Comparison of ENCODE assay signal across 18 cellular contexts in the genomic region with DNA sequence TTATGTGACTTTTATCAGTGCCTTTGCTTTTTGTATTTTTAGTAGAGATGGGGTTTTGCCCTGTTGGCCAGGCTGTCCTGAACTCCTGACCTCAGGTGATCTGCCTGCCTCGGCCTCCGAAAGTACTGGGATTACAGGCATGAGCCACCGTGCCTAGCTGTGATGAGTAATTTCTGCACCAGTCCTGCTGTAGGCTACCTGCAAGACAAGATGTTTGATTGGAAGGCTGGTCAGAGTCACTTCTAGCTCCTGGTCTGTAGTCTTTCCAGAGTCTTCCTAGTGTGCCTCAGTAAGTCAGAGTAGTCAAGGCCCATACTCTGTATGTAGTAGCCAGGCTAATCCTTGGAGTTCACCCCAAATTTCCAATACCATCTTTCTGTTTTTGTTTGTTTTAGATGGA. TPM values are rescaled to one million over a fixed set of nuclear protein-coding genes. Genes with fewer than 3 reads are reported as not detected.
DNase-seq lines count a peak whose midpoint lies in the region; ATAC-seq, FAIRE-seq and TF ChIP-seq lines count a peak whose summit lies in the region.
"Had no signal": no experiment of that assay in that cellular context is flagged by ENCODE, and none has a peak within 500 bp of the region (broad histone marks: within the 10 kb centered on the region; RNA-seq: fewer than 3 reads in every experiment).

No MANE protein-coding gene starts in this region.

- H3K9ac ChIP-seq in GM12878 (ENCODE audit: control insufficient read depth, insufficient read depth, low read length) = no peak overlapping the region

- TF ChIP-seq CTCF in left ventricle myocardium inferior (IDR thresholded peaks at IDR 0.05; ENCODE audit: borderline replicate concordance) (no peak), GM12878 (IDR thresholded peaks at IDR 0.05 in 2 of 3, conservative IDR thresholded peaks at IDR 0.05 in 1 of 3; ENCODE audit: control insufficient read depth in 2 of 3, extremely low read depth in 1 of 3, insufficient read depth in 1 of 3, low read depth in 3 of 3, low read length in 3 of 3) (no peak), foreskin keratinocyte (conservative IDR thresholded peaks at IDR 0.05) (no peak), tibial nerve (IDR thresholded peaks at IDR 0.05) (no peak)

- WGBS in GM12878 (ENCODE audit: insufficient coverage, insufficient replicate concordance, low lambda C conversion rate, missing lambda C conversion rate) = 19% methylated on average over 3 of the region's 3 CpGs
- WGBS in tibial nerve, 2 donors = 73 to 81% methylated on average over 3 of the region's 3 CpGs

- POLR2A ChIA-PET in GM12878 (lab: Charles Lee) = no interaction called here

- no peak overlapping the region for H2AFZ ChIP-seq in GM12878 (ENCODE audit: control insufficient read depth, low read depth, low read length)

- no peak for TF ChIP-seq EP300 in GM12878 (IDR thresholded peaks at IDR 0.05; ENCODE audit: borderline replicate concordance in 1 of 2, control insufficient read depth in 1 of 2, low read depth in 2 of 2, low read length in 2 of 2)
- no peak for TF ChIP-seq EP300 in tibial nerve (IDR thresholded peaks at IDR 0.05)

- no peaks in the 10 kb centered on the region for H3K9me3 ChIP-seq in left ventricle myocardium inferior (replicated peaks)
- H3K9me3 ChIP-seq in GM12878 (replicated peaks; ENCODE audit: control insufficient read depth, insufficient read depth, low read length) = no peaks in the 10 kb centered on the region
- H3K9me3 ChIP-seq in tibial nerve = no peaks in the 10 kb centered on the region

- CTCF ChIA-PET in GM12878 (lab: Yijun Ruan, JAX) = no interaction called here

- H3K27me3 ChIP-seq in left ventricle myocardium inferior (ENCODE audit: low read depth) (peaks cover 7% of the 10 kb centered on the region), GM12878 (replicated peaks in 1 of 2; ENCODE audit: control insufficient read depth in 2 of 2, insufficient read depth in 2 of 2, low read length in 1 of 2) (no peaks in the 10 kb centered on the region), foreskin keratinocyte (no peaks in the 10 kb centered on the region), tibial nerve (no peaks in the 10 kb centered on the region)

- H4K20me1 ChIP-seq in GM12878 (ENCODE audit: control insufficient read depth, insufficient read depth) = no peaks in the 10 kb centered on the region

- H3K27ac ChIP-seq in left ventricle myocardium inferior (replicated peaks) (no peak overlapping the region), GM12878 (ENCODE audit: control insufficient read depth, insufficient read depth) (no peak overlapping the region), foreskin keratinocyte (no peak overlapping the region), tibial nerve (no peak overlapping the region)
- H3K27ac ChIP-seq: HL-60 had no signal

- FAIRE-seq in GM12878 (lab: Jason Lieb, UNC) = no peak
- FAIRE-seq: GM12892, H1 had no signal

- no TSS peak for BruUV-seq in GM12878 (replicated peaks; lab: Mats Ljungman, UMichigan)

- intact Hi-C loops in cardiac septum (cut with DNase I) (no loop called here), left ventricle myocardium inferior (cut with micrococcal nuclease) (no loop called here), GM12878 (cut with micrococcal nuclease; ENCODE audit: unreplicated experiment) (no loop called here)

- H3K4me3 ChIP-seq in left ventricle myocardium inferior (no peak overlapping the region), GM12878 (no peak overlapping the region), tibial nerve (no peak overlapping the region)

- in situ Hi-C loops in GM12878 (cut with MboI) = no loop called here

- no peaks in the 10 kb centered on the region for H3K36me3 ChIP-seq in left ventricle myocardium inferior
- H3K36me3 ChIP-seq in GM12878 (ENCODE audit: control insufficient read depth in 2 of 2, insufficient read depth in 2 of 2, low read length in 1 of 2) = no peaks in the 10 kb centered on the region
- H3K36me3 ChIP-seq in tibial nerve = no peaks in the 10 kb centered on the region

- RAD21 ChIA-PET in GM12878 (lab: Charles Lee; ENCODE audit: unreplicated experiment) = no interaction called here

- TF ChIP-seq POLR2A in GM12878 (IDR thresholded peaks at IDR 0.05; ENCODE audit: low read depth, low read length) (no peak), tibial nerve (IDR thresholded peaks at IDR 0.05) (no peak)

- DNase-seq in cardiac septum (ENCODE audit: low spot score) (peak; percentile 24), left ventricle myocardium inferior (no peak), GM12878 (ENCODE audit: low read depth, low spot score) (no peak), foreskin keratinocyte (no peak), tibial nerve (ENCODE audit: low spot score in 2 of 2) (no peak)
- DNase-seq: 8988T; C1 segment of cervical spinal cord; Calu3; CD4-positive, alpha-beta T cell; DMS 273 treated with DMSO at 0.1 percent for 48 hours; HCEC 1CT; HFFc6; KBM-7 had no signal

- no peak overlapping the region for H3K4me2 ChIP-seq in GM12878 (ENCODE audit: control insufficient read depth, insufficient read depth)

- no peak for TF ChIP-seq RAD21 in GM12878 (IDR thresholded peaks at IDR 0.05; ENCODE audit: insufficient read depth, low read depth, low read length)

- H3K79me2 ChIP-seq in GM12878 (ENCODE audit: control insufficient read depth, insufficient read depth, low read length) = no peaks in the 10 kb centered on the region

- no peaks in the 10 kb centered on the region for H3K4me1 ChIP-seq in left ventricle myocardium inferior
- H3K4me1 ChIP-seq in GM12878 (ENCODE audit: control insufficient read depth, insufficient read depth, low read length) = no peaks in the 10 kb centered on the region; the same call in 1 of the 2 replicates
- H3K4me1 ChIP-seq in foreskin keratinocyte = no peaks in the 10 kb centered on the region
- H3K4me1 ChIP-seq in tibial nerve = no peaks in the 10 kb centered on the region

- peak; percentile 34 for ATAC-seq in GM12878
- peak; percentile 46 for ATAC-seq in foreskin keratinocyte
- no peak for ATAC-seq in HG03135 (IDR thresholded peaks at IDR 0.05; ENCODE audit: unreplicated experiment)
- ATAC-seq in GM21786 (IDR thresholded peaks at IDR 0.05; ENCODE audit: unreplicated experiment) = no peak

- SMC1A ChIA-PET in GM12878 (lab: Charles Lee; ENCODE audit: uncharacterized antibody, unreplicated experiment) = interaction anchor here (0.8 kb wide), 1 partner anchor 65 kb away, joined by 3 read pairs; no protein-coding TSS in a partner anchor

TF ChIP-seq in GM12878, 131 proteins besides CTCF, POLR2A, EP300 and RAD21:
- TF ChIP-seq RFX5 (IDR thresholded peaks at IDR 0.05; ENCODE audit: low read depth, low read length) = no peak
- 0 out of 4 replicates have a peak, but pooled peaks of 1 of the 2 experiments have one; percentile 21 for TF ChIP-seq BHLHE40 (IDR thresholded peaks at IDR 0.05; ENCODE audit: borderline replicate concordance in 1 of 2, low read depth in 2 of 2, low read length in 1 of 2)

RNA-seq across cellular contexts. Expression of gene TIAM2, which starts 8.9 kb away (rescaled TPM):
- total RNA-seq in cardiac septum = 20.1 TPM
- 12.0 TPM for total RNA-seq in left ventricle myocardium inferior
- total RNA-seq in GM12878 (2013; cell fraction: nucleolus; rRNA removed) = 31.2 and 35.5 TPM in 2 replicates
- total RNA-seq in GM12878 (2014; rRNA removed) = 2.0 and 2.5 TPM in 2 replicates
- 2.5 and 3.1 TPM in 2 replicates for total RNA-seq in GM12878 (2014; rRNA removed; fragmentation: Illumina TruSeq; extraction: Trizol)
- total RNA-seq in GM12878 (2021) = 2.5 TPM in 2 replicates
- 3.3 TPM for polyA plus RNA-seq in GM12878 (2011; ENCODE audit: low read depth)
- polyA plus RNA-seq in GM12878 (2011; rRNA removed) = 10.5 and 12.0 TPM in 2 replicates
- polyA plus RNA-seq in GM12878 (2011; cell fraction: cytosol; rRNA removed) = 8.5 and 11.8 TPM in 2 replicates
- 14.7 and 21.6 TPM in 2 replicates for polyA plus RNA-seq in GM12878 (2011; cell fraction: nucleus; rRNA removed)
- polyA plus RNA-seq in GM12878 (2012) = 4.8 and 5.9 TPM in 2 replicates
- polyA plus RNA-seq in GM12878 (2014; fragmentation: Illumina TruSeq; extraction: Trizol) = 2.0 and 2.3 TPM in 2 replicates
- 1 to 10 TPM; 1.1 to 1.4 TPM for polyA plus RNA-seq in GM12878 (2014; fragmentation: Nextera tagmentation; extraction: Ambion mirVana)
- 1.7 and 2.3 TPM in 2 replicates for polyA plus RNA-seq in GM12878 (2014; rRNA removed)
- polyA plus RNA-seq in GM12878 (2016; fragmentation: Nextera tagmentation; extraction: Ambion mirVana) = 1 to 10 TPM; 1.8 to 2.6 TPM
- polyA minus RNA-seq in GM12878 (2011; rRNA and poly(A)+ RNA removed) = 7.1 and 9.8 TPM in 2 replicates
- polyA minus RNA-seq in GM12878 (2011; cell fraction: cytosol; rRNA and poly(A)+ RNA removed) = 3.5 and 3.8 TPM in 2 replicates
- 6.8 and 11.3 TPM in 2 replicates for polyA minus RNA-seq in GM12878 (2011; cell fraction: nucleus; rRNA and poly(A)+ RNA removed)
- 3.2 TPM in 2 replicates for total RNA-seq in foreskin keratinocyte
- 2.3 and 2.4 TPM in 2 replicates for polyA plus RNA-seq in foreskin keratinocyte
- total RNA-seq in tibial nerve = 10 to 100 TPM in 2 of 4 donors, 1 to 10 TPM in 2; 9.2 to 18.2 (median 11.4) TPM

Comparison
In these comparisons a context has a peak if more than half of its experiments do, and no peak if none do; other contexts are left out.
1. ATAC-seq: peak in GM12878 (single experiment) and foreskin keratinocyte (single experiment); none in HG03135 (single experiment) and GM21786 (single experiment).